5 cellular contexts compared by ENCODE assay signal in genomic region chr4:3455596-3455995, GRCh38. TPM values are rescaled to one million over a fixed set of nuclear protein-coding genes. Genes with fewer than 3 reads are reported as not detected.
"Had no signal": no experiment of that assay in that cellular context is flagged by ENCODE, and none has a peak within 500 bp of the region (broad histone marks: within the 10 kb centered on the region; RNA-seq: fewer than 3 reads in every experiment).

No MANE protein-coding gene starts in this region.

RNA-seq across cellular contexts. Expression of gene DOK7, which starts 7.5 kb away (rescaled TPM):
- total RNA-seq: HT1080, IMR-90, K562 had no signal
- polyA plus RNA-seq: IMR-90, K562 had no signal

RNA-seq across cellular contexts. Expression of gene HGFAC, which starts 13.8 kb away (rescaled TPM):
- total RNA-seq: HT-29, HT1080, IMR-90, K562 had no signal
- polyA plus RNA-seq: IgD-negative memory B cell had no signal
